Comparison of ENCODE assay signal across 2 cellular contexts in genomic region chr10:118033905-118034304, GRCh38.
TF ChIP-seq lines count a peak whose summit lies in the region.

No MANE protein-coding gene starts in this region.

TF ChIP-seq in HepG2, 621 proteins besides CTCF, POLR2A, EP300 and RAD21:
- no peak for TF ChIP-seq ZBTB3 (CRISPR knock-in tag; IDR thresholded peaks at IDR 0.05; ENCODE audit: borderline replicate concordance, low read depth)
- TF ChIP-seq LCORL (IDR thresholded peaks at IDR 0.05): peak; percentile 83
- no peak for TF ChIP-seq LCORL (CRISPR knock-in tag; IDR thresholded peaks at IDR 0.05)
TF ChIP-seq in HepG2: peak in this region for 1.

TF ChIP-seq in SK-N-SH, 30 proteins besides CTCF, POLR2A, EP300 and RAD21:
- no peak; the same call in 1 of the 2 replicates for TF ChIP-seq PBX3 (IDR thresholded peaks at IDR 0.05)
- TF ChIP-seq TCF12 (IDR thresholded peaks at IDR 0.05): no peak
- no peak for TF ChIP-seq TAF1 (IDR thresholded peaks at IDR 0.05; ENCODE audit: borderline replicate concordance, low read depth, low read length)
- TF ChIP-seq JUND (IDR thresholded peaks at IDR 0.05): no peak
- TF ChIP-seq YY1 (IDR thresholded peaks at IDR 0.05; ENCODE audit: low read depth): no peak
- peak; percentile 35; the same call in 1 of the 2 replicates for TF ChIP-seq RCOR1 (IDR thresholded peaks at IDR 0.05; ENCODE audit: low read length)
- TF ChIP-seq USF1 (IDR thresholded peaks at IDR 0.05; ENCODE audit: borderline replicate concordance, low read depth): no peak
- peak; percentile 26; the same call in 1 of the 2 replicates for TF ChIP-seq SMC3 (IDR thresholded peaks at IDR 0.05; ENCODE audit: low read depth, low read length)
- TF ChIP-seq IRF3 (IDR thresholded peaks at IDR 0.05; ENCODE audit: low read depth, low read length): no peak
- TF ChIP-seq TEAD4 (IDR thresholded peaks at IDR 0.05; ENCODE audit: borderline replicate concordance, insufficient read depth): no peak
- no peak for TF ChIP-seq MAX (IDR thresholded peaks at IDR 0.05; ENCODE audit: low read depth)
- no peak for TF ChIP-seq GABPA (IDR thresholded peaks at IDR 0.05; ENCODE audit: low read depth)
- TF ChIP-seq FOSL2 (IDR thresholded peaks at IDR 0.05; ENCODE audit: borderline replicate concordance, low read depth): no peak
- peak; percentile 55; the same call in 1 of the 2 replicates for TF ChIP-seq FOXJ3 (CRISPR knock-in tag; IDR thresholded peaks at IDR 0.05)
- no peak for TF ChIP-seq FOXM1 (IDR thresholded peaks at IDR 0.05; ENCODE audit: low read depth)
- no peak for TF ChIP-seq GATA2 (CRISPR knock-in tag; IDR thresholded peaks at IDR 0.05)
- TF ChIP-seq MXI1 (IDR thresholded peaks at IDR 0.05; ENCODE audit: low read depth, low read length): no peak
- no peak for TF ChIP-seq SIN3A (IDR thresholded peaks at IDR 0.05; ENCODE audit: borderline replicate concordance, low read depth, low read length)
- TF ChIP-seq NRF1 (IDR thresholded peaks at IDR 0.05; ENCODE audit: low read depth, low read length): no peak
- TF ChIP-seq EZH2phosphoT487 (IDR thresholded peaks at IDR 0.05; ENCODE audit: borderline replicate concordance, low read depth): no peak
- TF ChIP-seq USF2 (IDR thresholded peaks at IDR 0.05; ENCODE audit: borderline replicate concordance, low read depth, low read length): no peak
- no peak for TF ChIP-seq REST (IDR thresholded peaks at IDR 0.05; ENCODE audit: low read depth, low read length)
- peak; percentile 63 for TF ChIP-seq NFIC (IDR thresholded peaks at IDR 0.05; ENCODE audit: borderline replicate concordance)
- TF ChIP-seq MEF2A (IDR thresholded peaks at IDR 0.05; ENCODE audit: borderline replicate concordance, low read depth): no peak
- TF ChIP-seq ZBTB33 (IDR thresholded peaks at IDR 0.05; ENCODE audit: borderline replicate concordance, low read depth): no peak
- no peak for TF ChIP-seq RFX5 (IDR thresholded peaks at IDR 0.05; ENCODE audit: low read length)
- peak; percentile 34 for TF ChIP-seq CHD2 (IDR thresholded peaks at IDR 0.05; ENCODE audit: low read length, partially characterized antibody)
- TF ChIP-seq RXRA (IDR thresholded peaks at IDR 0.05; ENCODE audit: borderline replicate concordance, low read depth): no peak
